Comparison of ENCODE assay signal across 6 cellular contexts in genomic region chr14:91569301-91569700, GRCh38.
"Had no signal": no experiment of that assay in that cellular context is flagged by ENCODE, and none has a peak within 500 bp of the region (broad histone marks: within the 10 kb centered on the region; RNA-seq: fewer than 3 reads in every experiment).

No MANE protein-coding gene starts in this region.

- H2AFZ ChIP-seq: GM23248 had no signal

- H3K36me3 ChIP-seq: HAP-1 had no signal

- DNase-seq: GM23248, GOT3, IMR-90, KBM-7 had no signal

- H3K4me3 ChIP-seq: GM23248, HAP-1 had no signal

- H3K9ac ChIP-seq: GM23248 had no signal

- FAIRE-seq: HTR-8/SVneo had no signal

- H3K27ac ChIP-seq: GM23248 had no signal
